Comparison of ENCODE assay signal across 1 cellular context in genomic region chr20:55253765-55254164, GRCh38.
TF ChIP-seq lines count a peak whose summit lies in the region.

No MANE protein-coding gene starts in this region.

TF ChIP-seq in SK-N-SH treated with all-trans-retinoic acid at 6 μM for 48 hours, 23 proteins besides CTCF, POLR2A, EP300 and RAD21 (continued from another document):
- TF ChIP-seq TSHZ2 (CRISPR knock-in tag; IDR thresholded peaks at IDR 0.05) (no peak), ESRRG (CRISPR knock-in tag; IDR thresholded peaks at IDR 0.05) (0 out of 2 replicates have a peak, but pooled peaks have one; percentile 46), ZNF8 (CRISPR knock-in tag; IDR thresholded peaks at IDR 0.05) (no peak), ZFP3 (CRISPR knock-in tag; IDR thresholded peaks at IDR 0.05) (no peak), ISL1 (CRISPR knock-in tag; IDR thresholded peaks at IDR 0.05) (peak; percentile 97), OSR1 (CRISPR knock-in tag; IDR thresholded peaks at IDR 0.05) (no peak)
- TF ChIP-seq, protein P1, sequence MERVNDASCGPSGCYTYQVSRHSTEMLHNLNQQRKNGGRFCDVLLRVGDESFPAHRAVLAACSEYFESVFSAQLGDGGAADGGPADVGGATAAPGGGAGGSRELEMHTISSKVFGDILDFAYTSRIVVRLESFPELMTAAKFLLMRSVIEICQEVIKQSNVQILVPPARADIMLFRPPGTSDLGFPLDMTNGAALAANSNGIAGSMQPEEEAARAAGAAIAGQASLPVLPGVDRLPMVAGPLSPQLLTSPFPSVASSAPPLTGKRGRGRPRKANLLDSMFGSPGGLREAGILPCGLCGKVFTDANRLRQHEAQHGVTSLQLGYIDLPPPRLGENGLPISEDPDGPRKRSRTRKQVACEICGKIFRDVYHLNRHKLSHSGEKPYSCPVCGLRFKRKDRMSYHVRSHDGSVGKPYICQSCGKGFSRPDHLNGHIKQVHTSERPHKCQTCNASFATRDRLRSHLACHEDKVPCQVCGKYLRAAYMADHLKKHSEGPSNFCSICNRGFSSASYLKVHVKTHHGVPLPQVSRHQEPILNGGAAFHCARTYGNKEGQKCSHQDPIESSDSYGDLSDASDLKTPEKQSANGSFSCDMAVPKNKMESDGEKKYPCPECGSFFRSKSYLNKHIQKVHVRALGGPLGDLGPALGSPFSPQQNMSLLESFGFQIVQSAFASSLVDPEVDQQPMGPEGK (CRISPR knock-in tag; IDR thresholded peaks at IDR 0.05; ENCODE audit: borderline replicate concordance), result no peak
